Comparison of ENCODE assay signal across 12 cellular contexts in the genomic region with DNA sequence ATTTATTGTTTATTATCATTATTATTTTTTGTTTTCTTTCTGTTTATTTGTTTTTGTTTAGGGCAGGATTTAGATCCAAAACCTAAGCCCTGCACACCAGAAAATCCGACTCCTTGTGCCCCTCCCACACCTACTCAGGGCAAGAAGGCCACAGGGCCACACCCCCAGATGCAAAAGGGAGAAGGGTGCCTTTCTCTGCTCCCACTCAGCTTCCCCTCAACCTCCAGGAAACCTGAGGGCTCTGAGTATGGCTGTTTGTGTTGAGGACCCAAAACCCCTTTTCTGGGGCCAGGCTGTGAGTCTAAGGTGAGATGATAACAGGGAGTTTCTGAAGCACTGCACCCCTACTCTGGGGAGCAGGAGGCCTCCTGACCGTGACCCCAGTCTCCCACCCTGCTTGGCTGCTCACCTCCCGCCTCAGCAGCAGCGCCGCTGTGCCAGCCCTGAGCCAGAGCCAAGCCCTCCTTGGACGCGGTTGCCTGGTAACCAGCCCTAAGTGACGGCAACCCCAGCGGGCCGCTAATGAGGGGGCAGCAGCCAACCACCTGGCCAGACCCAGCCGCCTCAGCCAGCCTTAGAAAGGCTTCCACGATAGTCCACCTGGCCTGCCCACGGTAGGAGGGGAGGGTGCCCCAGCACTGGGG. TPM values are rescaled to one million over a fixed set of nuclear protein-coding genes. Genes with fewer than 3 reads are reported as not detected.
DNase-seq lines count a peak whose midpoint lies in the region; ATAC-seq, FAIRE-seq and TF ChIP-seq lines count a peak whose summit lies in the region.
"Had no signal": no experiment of that assay in that cellular context is flagged by ENCODE, and none has a peak within 500 bp of the region (broad histone marks: within the 10 kb centered on the region; RNA-seq: fewer than 3 reads in every experiment).

No MANE protein-coding gene starts in this region.

- DNase-seq in D721Med (ENCODE audit: insufficient read length, low spot score) (peak; percentile 94), NCI-H2029 treated with DMSO at 0.1 percent for 48 hours (lab: John Stamatoyannopoulos, UW) (peak; percentile 16), WERI-Rb-1 (peak; percentile 65), midbrain (lab: John Stamatoyannopoulos, UW) (peak; percentile 33), HK-2 (ENCODE audit: unreplicated experiment) (no peak)
- no peak for DNase-seq in activated CD8-positive, alpha-beta T cell treated with anti-CD3 and anti-CD28 coated beads, Interleukin-2, amount 10 ng/mL, durations not matched to agents 7 days and 5 days
- no peak for DNase-seq in activated CD4-positive, alpha-beta T cell treated with anti-CD3 and anti-CD28 coated beads for 1 hour
- DNase-seq: Peyer's patch had no signal

- POLR2A ChIA-PET in activated CD8-positive, alpha-beta T cell treated with anti-CD3 and anti-CD28 coated beads, Interleukin-2, amount 10 ng/mL, durations not matched to agents 7 days and 5 days (lab: Charles Lee), result no interaction called here

- TF ChIP-seq CTCF in D721Med (IDR thresholded peaks at IDR 0.05; ENCODE audit: insufficient read depth, missing control alignments) (no peak), WERI-Rb-1 (IDR thresholded peaks at IDR 0.05; ENCODE audit: low read depth, low read length) (no peak)

- peak overlapping the region; percentile 17; the same call in 1 of the 2 replicates for H3K27ac ChIP-seq in WERI-Rb-1
- H3K27ac ChIP-seq: C4-2B, Peyer's patch had no signal

- no peak overlapping the region for H3K4me3 ChIP-seq in WERI-Rb-1 (ENCODE audit: low read depth, low read length)
- H3K4me3 ChIP-seq: Peyer's patch had no signal

- no peaks in the 10 kb centered on the region for H3K36me3 ChIP-seq in WERI-Rb-1
- H3K36me3 ChIP-seq: Peyer's patch had no signal

- peaks cover 4% of the 10 kb centered on the region for H3K9me3 Mint-ChIP-seq in activated CD8-positive, alpha-beta T cell treated with anti-CD3 and anti-CD28 coated beads, Interleukin-2, amount 10 ng/mL, durations not matched to agents 7 days and 5 days (ENCODE audit: insufficient read depth)

- peaks cover 4% of the 10 kb centered on the region for H3K9me3 ChIP-seq in WERI-Rb-1 (ENCODE audit: severe bottlenecking)
- H3K9me3 ChIP-seq: Peyer's patch had no signal

- no peaks in the 10 kb centered on the region for H3K36me3 Mint-ChIP-seq in activated CD8-positive, alpha-beta T cell treated with anti-CD3 and anti-CD28 coated beads, Interleukin-2, amount 10 ng/mL, durations not matched to agents 7 days and 5 days (ENCODE audit: low read depth)
- H3K36me3 Mint-ChIP-seq: stimulated activated memory B cell treated with anti-CD40 and anti-IgM and Interleukin-4, amounts not matched to agents 10 μg/mL and 1 μg/mL and 100 μg/mL, for 72 hours had no signal

- no peak overlapping the region for H3K27ac Mint-ChIP-seq in activated CD8-positive, alpha-beta T cell treated with anti-CD3 and anti-CD28 coated beads, Interleukin-2, amount 10 ng/mL, durations not matched to agents 7 days and 5 days
- H3K27ac Mint-ChIP-seq: stimulated activated memory B cell treated with anti-CD40 and anti-IgM and Interleukin-4, amounts not matched to agents 10 μg/mL and 1 μg/mL and 100 μg/mL, for 72 hours had no signal

- H3K27me3 Mint-ChIP-seq in activated CD8-positive, alpha-beta T cell treated with anti-CD3 and anti-CD28 coated beads, Interleukin-2, amount 10 ng/mL, durations not matched to agents 7 days and 5 days (ENCODE audit: low read depth), result peaks cover 7% of the 10 kb centered on the region

- peaks cover 29% of the 10 kb centered on the region for H3K4me1 Mint-ChIP-seq in activated CD8-positive, alpha-beta T cell treated with anti-CD3 and anti-CD28 coated beads, Interleukin-2, amount 10 ng/mL, durations not matched to agents 7 days and 5 days (ENCODE audit: low read depth)

- FAIRE-seq in D721Med (lab: Jason Lieb, UNC), result no peak
- FAIRE-seq: H54 had no signal

- H3K27me3 ChIP-seq in WERI-Rb-1 (ENCODE audit: insufficient read depth, low read depth, severe bottlenecking), result no peaks in the 10 kb centered on the region
- H3K27me3 ChIP-seq: Peyer's patch had no signal

- CTCF ChIA-PET in activated CD8-positive, alpha-beta T cell treated with anti-CD3 and anti-CD28 coated beads, Interleukin-2, amount 10 ng/mL, durations not matched to agents 7 days and 5 days (lab: Charles Lee), result interaction anchor here (2.4 kb wide), 1 partner anchor 152 kb away, joined by 13 read pairs; no protein-coding TSS in a partner anchor

- H3K4me3 Mint-ChIP-seq in activated CD8-positive, alpha-beta T cell treated with anti-CD3 and anti-CD28 coated beads, Interleukin-2, amount 10 ng/mL, durations not matched to agents 7 days and 5 days, result no peak overlapping the region
- H3K4me3 Mint-ChIP-seq: stimulated activated memory B cell treated with anti-CD40 and anti-IgM and Interleukin-4, amounts not matched to agents 10 μg/mL and 1 μg/mL and 100 μg/mL, for 72 hours had no signal

- no peak for ATAC-seq in activated CD8-positive, alpha-beta T cell treated with anti-CD3 and anti-CD28 coated beads, Interleukin-2, amount 10 ng/mL, durations not matched to agents 7 days and 5 days
- ATAC-seq in HG02571 (IDR thresholded peaks at IDR 0.05; ENCODE audit: unreplicated experiment), result no peak
- ATAC-seq: stimulated activated memory B cell treated with anti-CD40 and anti-IgM and Interleukin-4, amounts not matched to agents 10 μg/mL and 1 μg/mL and 100 μg/mL, for 72 hours had no signal

RNA-seq across cellular contexts. Expression of a gene that starts 6.4 kb away (rescaled TPM):
- 10 to 100 TPM; 57.2 to 59.4 TPM for total RNA-seq in activated CD8-positive, alpha-beta T cell treated with anti-CD3 and anti-CD28 coated beads, Interleukin-2, amount 10 ng/mL, durations not matched to agents 7 days and 5 days

Comparison
In these comparisons a context has a peak if more than half of its experiments do, and no peak if none do; other contexts are left out.
1. DNase-seq: peak in D721Med (single experiment), NCI-H2029 treated with DMSO at 0.1 percent for 48 hours (single experiment), WERI-Rb-1 (single experiment) and midbrain (single experiment); none in activated CD8-positive, alpha-beta T cell treated with anti-CD3 and anti-CD28 coated beads, Interleukin-2, amount 10 ng/mL, durations not matched to agents 7 days and 5 days (single experiment), HK-2 (single experiment) and activated CD4-positive, alpha-beta T cell treated with anti-CD3 and anti-CD28 coated beads for 1 hour (single experiment).